Comparison of ENCODE assay signal across 15 cellular contexts in the genomic region with DNA sequence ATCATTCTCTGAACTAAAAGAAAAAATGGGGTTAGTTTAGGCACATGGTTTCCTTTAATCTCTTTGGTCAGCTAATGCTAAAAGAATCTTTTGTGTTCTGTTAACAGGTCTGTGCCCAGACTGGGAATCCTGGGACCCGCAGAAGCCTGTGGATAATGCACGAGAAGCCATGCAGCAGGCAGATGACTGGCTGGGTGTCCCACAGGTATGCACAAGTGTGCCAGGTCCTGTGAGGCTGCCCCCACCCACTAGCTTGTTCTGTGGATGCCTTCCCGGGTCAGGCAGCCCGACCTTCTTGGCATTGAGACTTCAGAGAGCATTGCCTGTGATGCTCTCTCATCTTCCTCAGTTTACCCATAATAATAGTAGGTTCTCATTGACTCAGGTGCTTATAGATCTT.
DNase-seq lines count a peak whose midpoint lies in the region; ATAC-seq and TF ChIP-seq lines count a peak whose summit lies in the region.
"Had no signal": no experiment of that assay in that cellular context is flagged by ENCODE, and none has a peak within 500 bp of the region (broad histone marks: within the 10 kb centered on the region; RNA-seq: fewer than 3 reads in every experiment).

No MANE protein-coding gene starts in this region.

- no peak overlapping the region for H3K4me3 Mint-ChIP-seq in activated naive CD4-positive, alpha-beta T cell treated with anti-CD3 and anti-CD28 coated beads, Interleukin-2, amount 50 U/mL, for 24 hours
- no peak overlapping the region for H3K4me3 Mint-ChIP-seq in naive thymus-derived CD4-positive, alpha-beta T cell
- no peak overlapping the region for H3K4me3 Mint-ChIP-seq in endodermal cell
- H3K4me3 Mint-ChIP-seq: B cell; CD4-positive, alpha-beta memory T cell; GM23338 had no signal

- no peaks in the 10 kb centered on the region for H3K27me3 Mint-ChIP-seq in activated naive CD4-positive, alpha-beta T cell treated with anti-CD3 and anti-CD28 coated beads, Interleukin-2, amount 50 U/mL, for 24 hours
- H3K27me3 Mint-ChIP-seq in naive thymus-derived CD4-positive, alpha-beta T cell: no peaks in the 10 kb centered on the region
- H3K27me3 Mint-ChIP-seq in endodermal cell (ENCODE audit: insufficient read depth): no peaks in the 10 kb centered on the region
- H3K27me3 Mint-ChIP-seq: B cell; CD4-positive, alpha-beta memory T cell had no signal

- peaks cover 5% of the 10 kb centered on the region for H3K9me3 Mint-ChIP-seq in activated naive CD4-positive, alpha-beta T cell treated with anti-CD3 and anti-CD28 coated beads, Interleukin-2, amount 50 U/mL, for 24 hours
- peaks cover 0 to 10% (median 2%) of the 10 kb centered on the region in 11 donors for H3K9me3 Mint-ChIP-seq in naive thymus-derived CD4-positive, alpha-beta T cell
- no peaks in the 10 kb centered on the region for H3K9me3 Mint-ChIP-seq in endodermal cell
- H3K9me3 Mint-ChIP-seq: CD4-positive, alpha-beta memory T cell; GM23338 had no signal

- no peak for ATAC-seq in naive thymus-derived CD4-positive, alpha-beta T cell
- ATAC-seq: GM23338 had no signal

- H3K27ac Mint-ChIP-seq in activated naive CD4-positive, alpha-beta T cell treated with anti-CD3 and anti-CD28 coated beads, Interleukin-2, amount 50 U/mL, for 24 hours: peak overlapping the region; percentile 87
- H3K27ac Mint-ChIP-seq in naive thymus-derived CD4-positive, alpha-beta T cell: peak overlapping the region in 8 of 9 donors; percentile 15 to 93 (median 72)
- no peak overlapping the region for H3K27ac Mint-ChIP-seq in endodermal cell
- H3K27ac Mint-ChIP-seq: B cell, GM23338 had no signal

- DNase-seq in activated naive CD4-positive, alpha-beta T cell treated with Interleukin-2 at 50 U/mL for 16 hours: no peak
- peak in 1 of 2 donors; percentile 52 for DNase-seq in ascending aorta (ENCODE audit: low spot score in 2 of 2)
- DNase-seq in naive thymus-derived CD4-positive, alpha-beta T cell: no peak
- no peak for DNase-seq in activated CD4-positive, alpha-beta T cell treated with anti-CD3 and anti-CD28 coated beads for 4 hours
- no peak for DNase-seq in endodermal cell
- DNase-seq in activated CD4-positive, alpha-beta T cell treated with anti-CD3 and anti-CD28 coated beads for 48 hours: no peak
- DNase-seq: C1 segment of cervical spinal cord; CD4-positive, alpha-beta memory T cell; DMS79 treated with DMSO at 0.1 percent for 48 hours; EL; H7 had no signal

- no peak overlapping the region for H3K9ac ChIP-seq in endodermal cell (ENCODE audit: extremely low read depth, low read length, poor library complexity, severe bottlenecking)

- no peak overlapping the region for H3K4me3 ChIP-seq in ascending aorta
- H3K4me3 ChIP-seq in naive thymus-derived CD4-positive, alpha-beta T cell (ENCODE audit: low read length): no peak overlapping the region
- no peak overlapping the region for H3K4me3 ChIP-seq in endodermal cell (ENCODE audit: low read length)
- H3K4me3 ChIP-seq: GM23338 had no signal

- H3K4me1 ChIP-seq in ascending aorta (peaks cover 9 to 25% of the 10 kb centered on the region in 2 donors), endodermal cell (ENCODE audit: control insufficient read depth, insufficient read depth, low read length) (no peaks in the 10 kb centered on the region)
- peaks cover 0 to 39% of the 10 kb centered on the region in 2 donors for H3K4me1 ChIP-seq in naive thymus-derived CD4-positive, alpha-beta T cell (ENCODE audit: control insufficient read depth in 2 of 2, insufficient read depth in 2 of 2, low read length in 2 of 2)

- CTCF ChIA-PET in naive thymus-derived CD4-positive, alpha-beta T cell (lab: Charles Lee): no interaction called here

- H3K27ac ChIP-seq in ascending aorta (peak overlapping the region; percentile 10 to 22), endodermal cell (ENCODE audit: low read depth, low read length) (no peak overlapping the region)
- no peak overlapping the region for H3K27ac ChIP-seq in naive thymus-derived CD4-positive, alpha-beta T cell (ENCODE audit: low read depth, low read length)
- H3K27ac ChIP-seq: HL-60 had no signal

- H3K36me3 ChIP-seq in ascending aorta: peaks cover 18 to 30% of the 10 kb centered on the region in 2 donors
- peaks cover 0 to 17% (median 0%) of the 10 kb centered on the region in 3 experiments for H3K36me3 ChIP-seq in naive thymus-derived CD4-positive, alpha-beta T cell (ENCODE audit: control insufficient read depth in 2 of 3, insufficient read depth in 3 of 3, low read length in 3 of 3)
- peaks cover 89% of the 10 kb centered on the region for H3K36me3 ChIP-seq in endodermal cell (ENCODE audit: control insufficient read depth, insufficient read depth, low read length)

- H3K27me3 ChIP-seq in ascending aorta: no peaks in the 10 kb centered on the region
- no peaks in the 10 kb centered on the region for H3K27me3 ChIP-seq in naive thymus-derived CD4-positive, alpha-beta T cell (ENCODE audit: control insufficient read depth in 2 of 2, insufficient read depth in 2 of 2, low read length in 2 of 2)
- no peaks in the 10 kb centered on the region for H3K27me3 ChIP-seq in endodermal cell (ENCODE audit: control insufficient read depth, insufficient read depth, low read length, poor library complexity, severe bottlenecking)

- peaks cover 16% of the 10 kb centered on the region for H3K36me3 Mint-ChIP-seq in activated naive CD4-positive, alpha-beta T cell treated with anti-CD3 and anti-CD28 coated beads, Interleukin-2, amount 50 U/mL, for 24 hours
- H3K36me3 Mint-ChIP-seq in naive thymus-derived CD4-positive, alpha-beta T cell: peaks cover 3 to 39% (median 32%) of the 10 kb centered on the region in 5 donors
- peaks cover 50% of the 10 kb centered on the region for H3K36me3 Mint-ChIP-seq in endodermal cell (ENCODE audit: low read depth)

- POLR2A ChIA-PET in naive thymus-derived CD4-positive, alpha-beta T cell (lab: Charles Lee): interaction anchor here (0.8 kb wide), 1 partner anchor 66 kb away, joined by 3 read pairs; no protein-coding TSS in a partner anchor

- intact Hi-C loops in ascending aorta (cut with DNase I): no loop called here
- intact Hi-C loops in naive thymus-derived CD4-positive, alpha-beta T cell (cut with micrococcal nuclease): no loop called here

- H3K9me3 ChIP-seq in ascending aorta (no peaks in the 10 kb centered on the region), endodermal cell (ENCODE audit: control insufficient read depth, low read length) (no peaks in the 10 kb centered on the region)
- H3K9me3 ChIP-seq in naive thymus-derived CD4-positive, alpha-beta T cell (ENCODE audit: control insufficient read depth in 2 of 3, low read length in 3 of 3): no peaks in the 10 kb centered on the region

- H3K4me1 Mint-ChIP-seq in activated naive CD4-positive, alpha-beta T cell treated with anti-CD3 and anti-CD28 coated beads, Interleukin-2, amount 50 U/mL, for 24 hours: peaks cover 69% of the 10 kb centered on the region
- peaks cover 35 to 65% (median 46%) of the 10 kb centered on the region in 7 donors for H3K4me1 Mint-ChIP-seq in naive thymus-derived CD4-positive, alpha-beta T cell
- H3K4me1 Mint-ChIP-seq in endodermal cell: peaks cover under 1% of the 10 kb centered on the region

- 97 to 100% methylated on average over 2 to 4 of the region's 4 CpGs for WGBS in endodermal cell (ENCODE audit: insufficient coverage in 1 of 2, insufficient read length in 1 of 2), 2 experiments

- TF ChIP-seq CTCF in ascending aorta (IDR thresholded peaks at IDR 0.05): no peak
- TF ChIP-seq CTCF in endodermal cell (conservative IDR thresholded peaks at IDR 0.05): no peak

Comparison
In these comparisons a context has a peak if more than half of its experiments do, and no peak if none do; other contexts are left out.
1. H3K27ac ChIP-seq: peak in ascending aorta (2 of 2); none in naive thymus-derived CD4-positive, alpha-beta T cell (single experiment) and endodermal cell (single experiment).